In genomic region chr7:157862731-157863130, GRCh38 we compare ENCODE assay signal across 27 cellular contexts.
"Had no signal": no experiment of that assay in that cellular context is flagged by ENCODE, and none has a peak within 500 bp of the region (broad histone marks: within the 10 kb centered on the region; RNA-seq: fewer than 3 reads in every experiment).

No MANE protein-coding gene starts in this region.

- DNase-seq: colonic mucosa; cortex of kidney; effector CD8-positive, alpha-beta T cell; effector memory CD8-positive, alpha-beta T cell; endodermal cell; erythroblast; esophagus squamous epithelium; foreskin fibroblast; foreskin melanocyte; gastrocnemius medialis; glutamatergic neuron; hypothalamus; immature natural killer cell; islet precursor cell; kidney; kidney glomerular epithelial cell; left colon; left lung; left ventricle myocardium superior; lower lobe of right lung; mesenchymal stem cell; mucosa of descending colon had no signal

- H3K27me3 Mint-ChIP-seq: dendritic cell treated with granulocyte-macrophage colony-stimulating factor and Interleukin-4, amounts not matched to agents 40 ng/mL and 50 ng/mL, for 4 days had no signal

- H3K4me1 ChIP-seq: colonic mucosa, esophagus squamous epithelium, gastrocnemius medialis, left lung, lower lobe of right lung had no signal

- H3K9me3 ChIP-seq: colonic mucosa, esophagus squamous epithelium, gastrocnemius medialis, lower lobe of right lung had no signal

- H3K36me3 ChIP-seq: colonic mucosa, esophagus squamous epithelium, gastrocnemius medialis, lower lobe of right lung had no signal

- H3K27ac Mint-ChIP-seq: dendritic cell treated with granulocyte-macrophage colony-stimulating factor and Interleukin-4, amounts not matched to agents 40 ng/mL and 50 ng/mL, for 4 days; effector memory CD8-positive, alpha-beta T cell; endodermal cell; immature natural killer cell; mesothelial cell of epicardium had no signal

- H3K27ac ChIP-seq: colonic mucosa, epithelial cell of prostate, esophagus squamous epithelium, gastrocnemius medialis, hepatocyte, left lung, lower lobe of right lung had no signal

- H3K4me3 Mint-ChIP-seq: dendritic cell treated with granulocyte-macrophage colony-stimulating factor and Interleukin-4, amounts not matched to agents 40 ng/mL and 50 ng/mL, for 4 days; effector memory CD8-positive, alpha-beta T cell; endodermal cell; immature natural killer cell; mesothelial cell of epicardium had no signal

- H3K4me3 ChIP-seq: colonic mucosa, esophagus squamous epithelium, gastrocnemius medialis, hepatocyte, left lung, lower lobe of right lung, mucosa of descending colon had no signal

- ATAC-seq: effector memory CD8-positive, alpha-beta T cell; esophagus mucosa; gastrocnemius medialis; left colon; left lung; left ventricle myocardium superior; lower lobe of right lung; mucosa of descending colon had no signal

- H3K36me3 Mint-ChIP-seq: immature natural killer cell, mesothelial cell of epicardium had no signal

- H3K9me3 Mint-ChIP-seq: effector memory CD8-positive, alpha-beta T cell; mesothelial cell of epicardium had no signal

- H3K4me1 Mint-ChIP-seq: endodermal cell, immature natural killer cell, mesothelial cell of epicardium had no signal

- H3K27me3 ChIP-seq: colonic mucosa, esophagus squamous epithelium, gastrocnemius medialis, hepatocyte had no signal
